10 cellular contexts compared by ENCODE assay signal in the genomic region with DNA sequence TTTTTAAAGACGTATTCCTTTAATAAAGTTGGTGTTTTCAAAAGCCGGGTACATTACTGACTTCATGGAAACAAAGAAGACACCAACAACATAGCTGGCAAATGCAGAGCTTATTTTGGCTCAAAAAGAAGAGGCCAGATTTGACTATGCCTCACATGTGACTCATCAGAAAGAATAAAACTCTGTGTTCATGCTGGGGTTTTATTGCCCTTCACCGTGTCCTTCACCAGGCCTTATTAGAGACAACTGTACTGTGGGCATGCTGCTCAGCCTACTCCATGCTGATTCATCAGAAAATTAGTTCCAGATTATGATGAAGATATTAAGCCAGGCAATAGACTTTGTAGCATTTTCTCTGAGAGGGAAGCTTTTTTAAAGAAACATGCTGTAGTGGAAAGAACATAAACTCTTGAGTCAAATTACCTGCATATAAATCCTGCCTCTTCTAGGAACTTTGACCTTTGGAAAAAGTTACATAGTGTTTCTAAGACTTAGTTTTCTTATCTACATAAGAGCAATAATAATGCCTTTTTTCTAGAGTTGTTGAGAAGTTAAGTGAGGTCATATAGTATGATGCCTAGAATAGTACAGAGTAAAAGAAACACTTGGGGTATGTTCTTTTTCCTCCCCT.
DNase-seq lines count a peak whose midpoint lies in the region; ATAC-seq and TF ChIP-seq lines count a peak whose summit lies in the region.
"Had no signal": no experiment of that assay in that cellular context is flagged by ENCODE, and none has a peak within 500 bp of the region (broad histone marks: within the 10 kb centered on the region; RNA-seq: fewer than 3 reads in every experiment).

No MANE protein-coding gene starts in this region.

- DNase-seq in GM04503 (ENCODE audit: low read depth) (peak; percentile 97), T1000 (lab: John Stamatoyannopoulos, UW) (peak; percentile 79), fibroblast of the conjunctiva (ENCODE audit: low read depth) (peak; percentile 98), gastrocnemius medialis (no peak), OCI-LY7 (ENCODE audit: low spot score) (no peak)
- DNase-seq in activated CD8-positive, alpha-beta T cell treated with anti-CD3 and anti-CD28 coated beads, Interleukin-2, amount 10 ng/mL, durations not matched to agents 7 days and 5 days = no peak
- DNase-seq: NCI-H146, SW 1271 had no signal

- H3K4me3 ChIP-seq in gastrocnemius medialis (no peak overlapping the region), OCI-LY7 (ENCODE audit: low read depth, low read length, poor library complexity, severe bottlenecking) (no peak overlapping the region)

- no TSS peak for BruUV-seq in OCI-LY7 (replicated peaks; lab: Mats Ljungman, UMichigan)

- no peaks in the 10 kb centered on the region for H3K9me2 ChIP-seq in OCI-LY7 (ENCODE audit: insufficient read depth, low read length)

- H3K79me2 ChIP-seq in OCI-LY7 (ENCODE audit: insufficient read depth, low read depth, low read length) = no peaks in the 10 kb centered on the region

- no peaks in the 10 kb centered on the region for H3K9me3 Mint-ChIP-seq in activated CD8-positive, alpha-beta T cell treated with anti-CD3 and anti-CD28 coated beads, Interleukin-2, amount 10 ng/mL, durations not matched to agents 7 days and 5 days (ENCODE audit: insufficient read depth)

- no peaks in the 10 kb centered on the region for H3K4me1 Mint-ChIP-seq in activated CD8-positive, alpha-beta T cell treated with anti-CD3 and anti-CD28 coated beads, Interleukin-2, amount 10 ng/mL, durations not matched to agents 7 days and 5 days (ENCODE audit: low read depth)

- H4K20me1 ChIP-seq in OCI-LY7 (ENCODE audit: insufficient read depth, low read length) = no peaks in the 10 kb centered on the region

- POLR2A ChIA-PET in activated CD8-positive, alpha-beta T cell treated with anti-CD3 and anti-CD28 coated beads, Interleukin-2, amount 10 ng/mL, durations not matched to agents 7 days and 5 days (lab: Charles Lee) = interaction anchor here (0.6 kb wide), 1 partner anchor 140 kb away, joined by 3 read pairs; no protein-coding TSS in a partner anchor
- POLR2A ChIA-PET in OCI-LY7 (lab: Charles Lee) = no interaction called here

- TF ChIP-seq CTCF in gastrocnemius medialis (IDR thresholded peaks at IDR 0.05 in 4 of 5, conservative IDR thresholded peaks at IDR 0.05 in 1 of 5) (no peak), OCI-LY7 (conservative IDR thresholded peaks at IDR 0.05; ENCODE audit: low read length) (no peak)

- H3K27ac ChIP-seq in gastrocnemius medialis (no peak overlapping the region), OCI-LY7 (ENCODE audit: low read depth, low read length, poor library complexity, severe bottlenecking) (no peak overlapping the region)

- intact Hi-C loops in gastrocnemius medialis (cut with DNase I; ENCODE audit: low total_unique reads) (loop anchor here (10.0 kb wide), 1 partner anchor 82 kb away; no protein-coding TSS in a partner anchor), OCI-LY7 (cut with micrococcal nuclease; ENCODE audit: unreplicated experiment) (no loop called here)

- H3K4me2 ChIP-seq in OCI-LY7 (ENCODE audit: low read length) = no peak overlapping the region

- in situ Hi-C loops in gastrocnemius medialis (cut with MboI; ENCODE audit: low sequenced_read_pairs in 4 of 4) = loop anchor here in 1 of 4 donors (25.0 kb wide), 1 partner anchor 106 kb away; no protein-coding TSS in a partner anchor

- no peaks in the 10 kb centered on the region for H3K27me3 Mint-ChIP-seq in activated CD8-positive, alpha-beta T cell treated with anti-CD3 and anti-CD28 coated beads, Interleukin-2, amount 10 ng/mL, durations not matched to agents 7 days and 5 days (ENCODE audit: low read depth)

- H2AFZ ChIP-seq in OCI-LY7 (ENCODE audit: low read length) = no peak overlapping the region

- CTCF ChIA-PET in activated CD8-positive, alpha-beta T cell treated with anti-CD3 and anti-CD28 coated beads, Interleukin-2, amount 10 ng/mL, durations not matched to agents 7 days and 5 days (lab: Charles Lee) = no interaction called here
- CTCF ChIA-PET in OCI-LY7 (lab: Charles Lee; ENCODE audit: unreplicated experiment) = no interaction called here

- no peak for TF ChIP-seq POLR2A in gastrocnemius medialis (IDR thresholded peaks at IDR 0.05)

- ATAC-seq in gastrocnemius medialis (peak; percentile 62 to 76), HG02678 (IDR thresholded peaks at IDR 0.05; ENCODE audit: unreplicated experiment) (no peak), HG03378 (IDR thresholded peaks at IDR 0.05; ENCODE audit: unreplicated experiment) (no peak)
- no peak for ATAC-seq in activated CD8-positive, alpha-beta T cell treated with anti-CD3 and anti-CD28 coated beads, Interleukin-2, amount 10 ng/mL, durations not matched to agents 7 days and 5 days

- H3K9me3 ChIP-seq in gastrocnemius medialis (no peaks in the 10 kb centered on the region), OCI-LY7 (ENCODE audit: low read length) (no peaks in the 10 kb centered on the region)

- no peaks in the 10 kb centered on the region for H3K4me1 ChIP-seq in gastrocnemius medialis
- no peaks in the 10 kb centered on the region for H3K4me1 ChIP-seq in OCI-LY7 (ENCODE audit: insufficient read depth, low read length, poor library complexity, severe bottlenecking)

- no peak overlapping the region for H3K4me3 Mint-ChIP-seq in activated CD8-positive, alpha-beta T cell treated with anti-CD3 and anti-CD28 coated beads, Interleukin-2, amount 10 ng/mL, durations not matched to agents 7 days and 5 days

- no peaks in the 10 kb centered on the region for H3K36me3 Mint-ChIP-seq in activated CD8-positive, alpha-beta T cell treated with anti-CD3 and anti-CD28 coated beads, Interleukin-2, amount 10 ng/mL, durations not matched to agents 7 days and 5 days (ENCODE audit: low read depth)

- H3K27me3 ChIP-seq in gastrocnemius medialis = no peaks in the 10 kb centered on the region

- no peaks in the 10 kb centered on the region for H3K36me3 ChIP-seq in gastrocnemius medialis
- no peaks in the 10 kb centered on the region for H3K36me3 ChIP-seq in OCI-LY7 (ENCODE audit: insufficient read depth, low read length)

- H3K27ac Mint-ChIP-seq in activated CD8-positive, alpha-beta T cell treated with anti-CD3 and anti-CD28 coated beads, Interleukin-2, amount 10 ng/mL, durations not matched to agents 7 days and 5 days = no peak overlapping the region

Comparison
In these comparisons a context has a peak if more than half of its experiments do, and no peak if none do; other contexts are left out.
1. DNase-seq: peak in GM04503 (single experiment), T1000 (single experiment) and fibroblast of the conjunctiva (single experiment); none in gastrocnemius medialis (0 of 2), activated CD8-positive, alpha-beta T cell treated with anti-CD3 and anti-CD28 coated beads, Interleukin-2, amount 10 ng/mL, durations not matched to agents 7 days and 5 days (single experiment) and OCI-LY7 (single experiment).
2. ATAC-seq: peak in gastrocnemius medialis (2 of 2); none in activated CD8-positive, alpha-beta T cell treated with anti-CD3 and anti-CD28 coated beads, Interleukin-2, amount 10 ng/mL, durations not matched to agents 7 days and 5 days (single experiment), HG02678 (single experiment) and HG03378 (single experiment).